ENCODE assay signal across 16 cellular contexts in the genomic region with DNA sequence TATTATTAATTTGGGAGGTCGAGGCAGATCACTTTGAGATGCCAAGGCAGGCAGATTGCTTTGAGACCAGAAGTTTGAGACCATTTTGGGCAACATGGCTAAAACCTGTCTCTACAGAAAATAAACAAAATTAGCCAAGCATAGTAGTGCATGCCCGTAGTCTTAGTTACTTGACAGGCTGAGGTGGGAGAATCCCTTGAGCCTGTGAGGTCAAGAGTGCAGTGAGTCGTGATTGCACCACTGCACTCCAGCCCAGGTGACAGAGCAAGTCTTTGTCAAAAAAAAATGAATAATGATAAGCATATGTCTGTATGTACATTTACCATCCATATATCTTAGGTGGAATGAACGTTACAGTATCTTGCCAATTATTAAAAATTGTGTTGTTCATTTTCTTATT.
DNase-seq lines count a peak whose midpoint lies in the region; ATAC-seq, FAIRE-seq and TF ChIP-seq lines count a peak whose summit lies in the region.
"Had no signal": no experiment of that assay in that cellular context is flagged by ENCODE, and none has a peak within 500 bp of the region (broad histone marks: within the 10 kb centered on the region; RNA-seq: fewer than 3 reads in every experiment).

No MANE protein-coding gene starts in this region.

- H3K9me3 ChIP-seq in Karpas-422 (ENCODE audit: low read length), result no peaks in the 10 kb centered on the region; the same call in 1 of the 2 replicates
- H3K9me3 ChIP-seq in sigmoid colon, result no peaks in the 10 kb centered on the region

- no peak for TF ChIP-seq EP300 in sigmoid colon (IDR thresholded peaks at IDR 0.05)

- TF ChIP-seq POLR2A in sigmoid colon (IDR thresholded peaks at IDR 0.05), result no peak

- H3K4me3 ChIP-seq in Karpas-422 (ENCODE audit: low read length) (no peak overlapping the region), bronchial epithelial cell (ENCODE audit: low read depth, low read length) (no peak overlapping the region), sigmoid colon (no peak overlapping the region)
- H3K4me3 ChIP-seq: K562 had no signal

- H3K9ac ChIP-seq in Karpas-422 (ENCODE audit: low read length), result no peak overlapping the region

- H3K27ac ChIP-seq in Karpas-422 (ENCODE audit: low read length), result no peak overlapping the region
- no peak overlapping the region for H3K27ac ChIP-seq in sigmoid colon

- 58 to 67% methylated on average over 4 of the region's 4 CpGs for whole genome bisulfite sequencing in sigmoid colon, 2 donors

- no peak for ATAC-seq in GM19351 (IDR thresholded peaks at IDR 0.05; ENCODE audit: unreplicated experiment)
- ATAC-seq: K562 had no signal

- 0 out of 2 replicates have a peak overlapping the region, but pooled peaks have one; percentile 26 for H2AFZ ChIP-seq in Karpas-422 (ENCODE audit: low read length)

- no peaks in the 10 kb centered on the region for H3K27me3 ChIP-seq in Karpas-422 (ENCODE audit: low read length)
- H3K27me3 ChIP-seq in bronchial epithelial cell (ENCODE audit: control insufficient read depth, insufficient read depth, low read length), result no peaks in the 10 kb centered on the region
- no peaks in the 10 kb centered on the region for H3K27me3 ChIP-seq in sigmoid colon

- no peak overlapping the region for H3K4me2 ChIP-seq in Karpas-422 (ENCODE audit: low read depth, low read length, poor library complexity, severe bottlenecking)

- H3K79me2 ChIP-seq in Karpas-422 (ENCODE audit: low read length), result no peaks in the 10 kb centered on the region

- H3K36me3 ChIP-seq in Karpas-422 (ENCODE audit: insufficient read depth, low read length) (no peaks in the 10 kb centered on the region), bronchial epithelial cell (ENCODE audit: control insufficient read depth, insufficient read depth, low read length) (no peaks in the 10 kb centered on the region), sigmoid colon (no peaks in the 10 kb centered on the region)

- FAIRE-seq in bronchial epithelial cell (lab: Jason Lieb, UNC), result no peak
- FAIRE-seq: A204.1, GM19239, K562 had no signal

- no peaks in the 10 kb centered on the region for H3K4me1 ChIP-seq in Karpas-422 (ENCODE audit: low read length)
- no peaks in the 10 kb centered on the region for H3K4me1 ChIP-seq in sigmoid colon

- DNase-seq in ELR (ENCODE audit: low read depth), result peak; percentile 12
- DNase-seq in Karpas-422, result no peak
- peak; percentile 11 for DNase-seq in SK-N-DZ (ENCODE audit: low spot score)
- DNase-seq in bronchial epithelial cell (ENCODE audit: low read depth), result peak; percentile 4
- no peak for DNase-seq in activated effector memory CD4-positive, alpha-beta T cell treated with anti-CD3 and anti-CD28 coated beads, Interleukin-2, amount 50 U/mL, for 16 hours
- no peak for DNase-seq in sigmoid colon
- DNase-seq: C1 segment of cervical spinal cord; CD4-positive, alpha-beta T cell; DND-41; GF-D8; HCEC 1CT; HFFc6 had no signal

- intact Hi-C loops in sigmoid colon (cut with DNase I), result no loop called here

- no peaks in the 10 kb centered on the region for H3K9me2 ChIP-seq in Karpas-422 (replicated peaks; ENCODE audit: insufficient read depth, low read length)

- no peaks in the 10 kb centered on the region for H4K20me1 ChIP-seq in Karpas-422 (ENCODE audit: insufficient read depth, low read depth, low read length)

- TF ChIP-seq CTCF in bronchial epithelial cell (IDR thresholded peaks at IDR 0.05; ENCODE audit: insufficient read depth, low read length, severe bottlenecking) (no peak), sigmoid colon (IDR thresholded peaks at IDR 0.05) (no peak)

Comparison
In these comparisons a context has a peak if more than half of its experiments do, and no peak if none do; other contexts are left out.
1. DNase-seq: peak in ELR (single experiment), SK-N-DZ (single experiment) and bronchial epithelial cell (single experiment); none in Karpas-422 (single experiment), activated effector memory CD4-positive, alpha-beta T cell treated with anti-CD3 and anti-CD28 coated beads, Interleukin-2, amount 50 U/mL, for 16 hours (single experiment) and sigmoid colon (single experiment).